In the genomic region with DNA sequence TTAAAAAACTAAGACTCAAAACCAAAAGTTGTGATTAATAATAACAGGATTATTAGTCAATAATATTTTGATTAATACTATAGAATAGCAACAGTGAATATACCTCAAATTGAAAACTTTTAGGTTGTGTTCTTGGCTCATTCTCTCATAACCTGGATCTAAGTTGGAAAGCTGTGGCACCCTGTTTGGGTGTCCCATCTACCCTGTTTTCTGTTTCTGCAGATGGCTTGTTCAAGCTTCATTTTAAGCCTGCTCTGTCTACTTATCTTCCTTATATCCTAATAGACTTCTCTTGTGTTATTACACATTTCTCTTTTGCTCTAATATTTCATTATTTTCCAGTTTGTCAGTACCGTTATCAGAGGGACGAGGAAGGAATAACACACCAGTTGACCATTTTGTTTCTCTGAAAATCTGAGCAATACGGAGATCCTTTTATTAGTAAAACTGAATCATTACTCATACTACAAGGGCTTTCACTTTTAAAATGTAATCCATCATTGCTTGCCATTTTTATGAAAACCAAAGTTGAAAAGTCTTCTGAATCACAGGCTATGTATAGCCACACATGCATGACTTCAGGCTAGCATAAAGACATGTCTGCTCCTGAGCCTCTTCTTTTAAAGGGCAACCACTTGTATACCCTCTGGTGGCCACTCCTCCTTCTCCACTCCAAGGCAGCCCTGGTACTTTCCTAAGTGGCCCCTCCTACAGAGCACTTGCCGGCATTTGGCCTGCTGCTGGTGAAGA, we compare ENCODE assay signal across 8 cellular contexts. TPM values are rescaled to one million over a fixed set of nuclear protein-coding genes. Genes with fewer than 3 reads are reported as not detected.
DNase-seq lines count a peak whose midpoint lies in the region; ATAC-seq and TF ChIP-seq lines count a peak whose summit lies in the region.

No MANE protein-coding gene starts in this region.

- H3K4me3 ChIP-seq in GM06990 (replicated peaks; ENCODE audit: low read depth, low read length), result no peak overlapping the region

- peak; percentile 46 for DNase-seq in GM06990 (ENCODE audit: extremely low read depth, insufficient read length)
- DNase-seq in RPMI7951 (ENCODE audit: low read depth), result peak; percentile 35
- peak; percentile 51 for DNase-seq in iris pigment epithelial cell (ENCODE audit: low read depth)
- DNase-seq in NCI-H1436 treated with DMSO at 0.1 percent for 48 hours (lab: John Stamatoyannopoulos, UW), result no peak
- DNase-seq in middle frontal gyrus (ENCODE audit: extremely low spot score, low spot score), result no peak
- DNase-seq in COLO668 (lab: John Stamatoyannopoulos, UW; ENCODE audit: unreplicated experiment), result no peak

- H3K36me3 ChIP-seq in GM06990 (ENCODE audit: control insufficient read depth, insufficient read depth, low read length), result peaks cover 12% of the 10 kb centered on the region

- ATAC-seq in GM21825 (IDR thresholded peaks at IDR 0.05; ENCODE audit: unreplicated experiment) (peak; percentile 76), GM21526 (IDR thresholded peaks at IDR 0.05; ENCODE audit: low FRiP score, unreplicated experiment) (no peak)

- TF ChIP-seq CTCF in GM06990 (IDR thresholded peaks at IDR 0.05; ENCODE audit: insufficient read depth, low read length, poor library complexity, severe bottlenecking), result no peak

- no peaks in the 10 kb centered on the region for H3K27me3 ChIP-seq in GM06990 (replicated peaks; ENCODE audit: control insufficient read depth, insufficient read depth, low read length)

RNA-seq across cellular contexts. Expression of gene COX15, which starts 22.3 kb away (rescaled TPM):
- 21.0 and 24.6 TPM in 2 replicates for total RNA-seq in RPMI7951 (2014; rRNA removed; shearing (Covaris generic))

RNA-seq across cellular contexts. Expression of gene CUTC, which starts 22.4 kb away (rescaled TPM):
- 19.6 and 20.3 TPM in 2 replicates for total RNA-seq in RPMI7951 (2014; rRNA removed; shearing (Covaris generic))

RNA-seq across cellular contexts. Expression of gene ENTPD7, which starts 50.3 kb away (rescaled TPM):
- total RNA-seq in RPMI7951 (2014; rRNA removed; shearing (Covaris generic)), result 4.6 and 4.8 TPM in 2 replicates

Comparison
In these comparisons a context has a peak if more than half of its experiments do, and no peak if none do; other contexts are left out.
1. DNase-seq: peak in GM06990 (single experiment), RPMI7951 (single experiment) and iris pigment epithelial cell (single experiment); none in NCI-H1436 treated with DMSO at 0.1 percent for 48 hours (single experiment), middle frontal gyrus (single experiment) and COLO668 (single experiment).